Comparison of ENCODE assay signal across 1 cellular context in genomic region chr2:101788995-101789970, GRCh38.
TF ChIP-seq lines count a peak whose summit lies in the region.

No MANE protein-coding gene starts in this region.

TF ChIP-seq in HepG2, 621 proteins besides CTCF, POLR2A, EP300 and RAD21 (continued from another document and continues in another):
- TF ChIP-seq RERE (CRISPR knock-in tag; IDR thresholded peaks at IDR 0.05; ENCODE audit: low read depth) = no peak
- no peak for TF ChIP-seq YEATS4 (CRISPR knock-in tag; IDR thresholded peaks at IDR 0.05; ENCODE audit: borderline replicate concordance)
- no peak for TF ChIP-seq ZNF138 (CRISPR knock-in tag; IDR thresholded peaks at IDR 0.05; ENCODE audit: low read depth)
- TF ChIP-seq MATR3 (CRISPR knock-in tag; IDR thresholded peaks at IDR 0.05) = no peak
- no peak for TF ChIP-seq CBX5 (CRISPR knock-in tag; IDR thresholded peaks at IDR 0.05; ENCODE audit: borderline replicate concordance)
- no peak for TF ChIP-seq ZSCAN25 (CRISPR knock-in tag; IDR thresholded peaks at IDR 0.05)
- no peak for TF ChIP-seq GPN1 (CRISPR knock-in tag; IDR thresholded peaks at IDR 0.05; ENCODE audit: borderline replicate concordance)
- no peak for TF ChIP-seq SALL1 (CRISPR knock-in tag; IDR thresholded peaks at IDR 0.05)
- no peak for TF ChIP-seq NPAS2 (CRISPR knock-in tag; IDR thresholded peaks at IDR 0.05; ENCODE audit: borderline replicate concordance)
- TF ChIP-seq PBX2 (CRISPR knock-in tag; IDR thresholded peaks at IDR 0.05) = no peak
- TF ChIP-seq JUN (CRISPR knock-in tag; IDR thresholded peaks at IDR 0.05) = no peak
- no peak for TF ChIP-seq ZNF556 (CRISPR knock-in tag; IDR thresholded peaks at IDR 0.05; ENCODE audit: borderline replicate concordance)
- TF ChIP-seq GFI1 (CRISPR knock-in tag; IDR thresholded peaks at IDR 0.05; ENCODE audit: borderline replicate concordance) = no peak
- TF ChIP-seq EZH2 (conservative IDR thresholded peaks at IDR 0.05; ENCODE audit: low read depth, low read length) = no peak
- no peak for TF ChIP-seq FOSL2 (CRISPR knock-in tag; IDR thresholded peaks at IDR 0.05)
- TF ChIP-seq ZKSCAN5 (CRISPR knock-in tag; IDR thresholded peaks at IDR 0.05) = no peak
- peak; percentile 50; the same call in 1 of the 2 replicates for TF ChIP-seq PAXIP1 (CRISPR knock-in tag; conservative IDR thresholded peaks at IDR 0.05)
- no peak for TF ChIP-seq SIN3A (IDR thresholded peaks at IDR 0.05; ENCODE audit: borderline replicate concordance, low read depth, low read length)
- TF ChIP-seq MED1 (CRISPR knock-in tag; IDR thresholded peaks at IDR 0.05) = no peak
- TF ChIP-seq KLF13 (CRISPR knock-in tag; IDR thresholded peaks at IDR 0.05) = no peak
- TF ChIP-seq ZNF775 (CRISPR knock-in tag; IDR thresholded peaks at IDR 0.05; ENCODE audit: borderline replicate concordance) = no peak
- TF ChIP-seq ZNF512B (CRISPR knock-in tag; IDR thresholded peaks at IDR 0.05; ENCODE audit: borderline replicate concordance) = no peak
- no peak for TF ChIP-seq ARID2 (CRISPR knock-in tag; IDR thresholded peaks at IDR 0.05; ENCODE audit: borderline replicate concordance)
- no peak for TF ChIP-seq ZNF589 (CRISPR knock-in tag; conservative IDR thresholded peaks at IDR 0.05)
- no peak for TF ChIP-seq ZNF691 (CRISPR knock-in tag; IDR thresholded peaks at IDR 0.05; ENCODE audit: borderline replicate concordance, low read depth)
- TF ChIP-seq HNF4A (CRISPR knock-in tag; IDR thresholded peaks at IDR 0.05) = peak; percentile 52
- TF ChIP-seq ZNF607 (CRISPR knock-in tag; IDR thresholded peaks at IDR 0.05; ENCODE audit: borderline replicate concordance) = no peak
- TF ChIP-seq PAF1 (CRISPR knock-in tag; IDR thresholded peaks at IDR 0.05) = no peak
- no peak for TF ChIP-seq ZNF503 (CRISPR knock-in tag; IDR thresholded peaks at IDR 0.05)
- TF ChIP-seq LRRFIP1 (CRISPR knock-in tag; conservative IDR thresholded peaks at IDR 0.05) = no peak
- no peak for TF ChIP-seq ZNF883 (CRISPR knock-in tag; IDR thresholded peaks at IDR 0.05; ENCODE audit: not compliant biosample characterization)
- no peak for TF ChIP-seq ADNP (CRISPR knock-in tag; IDR thresholded peaks at IDR 0.05)
- TF ChIP-seq CREB1 (IDR thresholded peaks at IDR 0.05) = no peak
- TF ChIP-seq CREB1 (CRISPR knock-in tag; IDR thresholded peaks at IDR 0.05) = no peak
- TF ChIP-seq ZNF337 (CRISPR knock-in tag; IDR thresholded peaks at IDR 0.05; ENCODE audit: borderline replicate concordance, low read depth) = no peak
- no peak for TF ChIP-seq MBD4 (IDR thresholded peaks at IDR 0.05; ENCODE audit: borderline replicate concordance, low read length)
- TF ChIP-seq AFF4 (CRISPR knock-in tag; IDR thresholded peaks at IDR 0.05) = no peak
